ENCODE assay signal across 8 cellular contexts in the genomic region with DNA sequence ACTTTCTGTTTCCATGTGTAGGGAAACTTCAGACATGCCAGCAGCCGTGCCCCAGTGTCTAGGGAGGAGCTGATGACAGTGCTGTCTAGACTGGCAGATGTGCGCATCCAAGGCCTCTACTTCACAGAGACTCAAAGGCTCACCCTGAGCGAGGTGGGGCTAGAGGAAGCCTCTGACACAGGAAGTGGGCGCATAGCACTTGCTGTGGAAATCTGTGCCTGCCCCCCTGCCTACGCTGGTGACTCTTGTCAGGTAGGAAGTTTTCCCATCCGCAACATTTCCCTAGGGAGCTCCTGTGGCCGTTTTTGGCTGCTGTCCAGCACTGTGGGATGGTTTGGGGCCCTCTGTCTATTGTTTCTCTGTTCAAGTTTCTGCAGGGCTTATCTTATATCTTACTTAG.
DNase-seq lines count a peak whose midpoint lies in the region; ATAC-seq, FAIRE-seq and TF ChIP-seq lines count a peak whose summit lies in the region.

No MANE protein-coding gene starts in this region.

- ATAC-seq in HG03064 (IDR thresholded peaks at IDR 0.05; ENCODE audit: low read depth, unreplicated experiment) = peak; percentile 56
- ATAC-seq in RWPE2 (ENCODE audit: low read depth) = peak; percentile 68
- peak; percentile 73 to 87 for ATAC-seq in activated naive CD4-positive, alpha-beta T cell treated with anti-CD3 and anti-CD28 coated beads, Interleukin-2, amount 50 U/mL, for 72 hours
- ATAC-seq in sciatic nerve = peak; percentile 15

- DNase-seq in GM18507 (ENCODE audit: extremely low spot score, insufficient read length, low read depth) = no peak
- DNase-seq in RWPE2 (ENCODE audit: low spot score) = peak; percentile 93
- DNase-seq in activated naive CD4-positive, alpha-beta T cell treated with anti-CD3 and anti-CD28 coated beads, Interleukin-2, amount 50 U/mL, for 72 hours (ENCODE audit: low spot score in 2 of 2) = no peak
- no peak for DNase-seq in sciatic nerve (ENCODE audit: low spot score)
- DNase-seq in sigmoid colon = no peak
- no peak for DNase-seq in NCI-H2196 (lab: John Stamatoyannopoulos, UW; ENCODE audit: unreplicated experiment)
- no peak for DNase-seq in SKM-1 treated with dmso at 0.1 percent for 144 hours (lab: John Stamatoyannopoulos, UW; ENCODE audit: unreplicated experiment)

- H3K36me3 Mint-ChIP-seq in activated naive CD4-positive, alpha-beta T cell treated with anti-CD3 and anti-CD28 coated beads, Interleukin-2, amount 50 U/mL, for 72 hours = no peaks in the 10 kb centered on the region

- FAIRE-seq in GM18507 (lab: Jason Lieb, UNC) = peak; percentile 80

- TF ChIP-seq EP300 in sigmoid colon (IDR thresholded peaks at IDR 0.05) = no peak

- H3K36me3 ChIP-seq in RWPE2 (ENCODE audit: low read depth) (peaks cover 35% of the 10 kb centered on the region), sigmoid colon (no peaks in the 10 kb centered on the region)

- WGBS in sigmoid colon, 2 donors = 11 to 22% methylated on average over 7 of the region's 7 CpGs

- H3K27ac Mint-ChIP-seq in activated naive CD4-positive, alpha-beta T cell treated with anti-CD3 and anti-CD28 coated beads, Interleukin-2, amount 50 U/mL, for 72 hours = peak overlapping the region; percentile 4 to 15

- no peak for TF ChIP-seq POLR2A in sigmoid colon (IDR thresholded peaks at IDR 0.05)

- no peaks in the 10 kb centered on the region for H3K9me3 Mint-ChIP-seq in activated naive CD4-positive, alpha-beta T cell treated with anti-CD3 and anti-CD28 coated beads, Interleukin-2, amount 50 U/mL, for 72 hours

- H3K9me3 ChIP-seq in RWPE2 (ENCODE audit: severe bottlenecking) (no peaks in the 10 kb centered on the region), sigmoid colon (no peaks in the 10 kb centered on the region)

- H3K4me1 ChIP-seq in RWPE2 (ENCODE audit: insufficient read depth, poor library complexity, severe bottlenecking) = peaks cover 33% of the 10 kb centered on the region
- H3K4me1 ChIP-seq in sigmoid colon = no peaks in the 10 kb centered on the region

- H3K27ac ChIP-seq in RWPE2 (ENCODE audit: poor library complexity, severe bottlenecking) (peak overlapping the region; percentile 96), sigmoid colon (no peak overlapping the region)

- H3K4me3 ChIP-seq in RWPE2 (ENCODE audit: severe bottlenecking) (no peak overlapping the region), sigmoid colon (no peak overlapping the region)

- TF ChIP-seq CTCF in RWPE2 (IDR thresholded peaks at IDR 0.05; ENCODE audit: poor library complexity, severe bottlenecking) = no peak
- no peak for TF ChIP-seq CTCF in sigmoid colon (IDR thresholded peaks at IDR 0.05)

- H3K27me3 ChIP-seq in RWPE2 (ENCODE audit: insufficient read depth, poor library complexity, severe bottlenecking) = no peaks in the 10 kb centered on the region
- H3K27me3 ChIP-seq in sigmoid colon = no peaks in the 10 kb centered on the region

- intact Hi-C loops in sciatic nerve (cut with DNase I) = no loop called here
- intact Hi-C loops in sigmoid colon (cut with DNase I) = no loop called here

Comparison
In these comparisons a context has a peak if more than half of its experiments do, and no peak if none do; other contexts are left out.
1. ATAC-seq: peak in every context shown above with its lines; median percentile 80 in activated naive CD4-positive, alpha-beta T cell treated with anti-CD3 and anti-CD28 coated beads, Interleukin-2, amount 50 U/mL, for 72 hours; 68 in RWPE2; 56 in HG03064; 15 in sciatic nerve.